ENCODE assay signal across 16 cellular contexts in genomic region chr12:22437031-22437806, GRCh38.
DNase-seq lines count a peak whose midpoint lies in the region; ATAC-seq and TF ChIP-seq lines count a peak whose summit lies in the region.
"Had no signal": no experiment of that assay in that cellular context is flagged by ENCODE, and none has a peak within 500 bp of the region (broad histone marks: within the 10 kb centered on the region; RNA-seq: fewer than 3 reads in every experiment).

No MANE protein-coding gene starts in this region.

- no peaks in the 10 kb centered on the region for H3K27me3 ChIP-seq in H7 (ENCODE audit: control insufficient read depth, insufficient read depth, low read length)
- H3K27me3 ChIP-seq: BLaER1, colonic mucosa had no signal

- no peaks in the 10 kb centered on the region for H3K36me3 ChIP-seq in H7 (replicated peaks; ENCODE audit: control insufficient read depth, insufficient read depth, low read length)
- H3K36me3 ChIP-seq: BLaER1, colonic mucosa had no signal

- H3K4me3 ChIP-seq in H7 (ENCODE audit: insufficient read depth, low read depth, low read length) (peak overlapping the region; percentile 10; the same call in 1 of the 2 replicates), epithelial cell of proximal tubule (ENCODE audit: low read depth, low read length) (peak overlapping the region; percentile 42)
- H3K4me3 ChIP-seq: BLaER1, colonic mucosa had no signal

- TF ChIP-seq CTCF in epithelial cell of proximal tubule (conservative IDR thresholded peaks at IDR 0.05; ENCODE audit: low read depth, low read length) (no peak), omental fat pad (IDR thresholded peaks at IDR 0.05) (no peak), GM20000 (IDR thresholded peaks at IDR 0.05; ENCODE audit: extremely low read depth, missing control alignments) (no peak)

- no peak for DNase-seq in H7
- peak; percentile 49 for DNase-seq in RPMI7951 (ENCODE audit: low read depth)
- DNase-seq in epithelial cell of proximal tubule (ENCODE audit: low read depth): no peak
- DNase-seq in omental fat pad (ENCODE audit: low spot score): no peak
- DNase-seq in dermis blood vessel endothelial cell: no peak
- DNase-seq in GM20000 (ENCODE audit: low spot score): no peak
- DNase-seq: activated naive CD8-positive, alpha-beta T cell treated with anti-CD3 and anti-CD28 coated beads, Interleukin-2, amount 50 U/mL, for 24 hours; colonic mucosa; EL; foreskin fibroblast; naive thymus-derived CD8-positive, alpha-beta T cell; NCI-H510A treated with DMSO at 0.1 percent for 48 hours; SK-N-SH had no signal

- ATAC-seq in omental fat pad (ENCODE audit: low FRiP score) (peak; percentile 57), HG03196 (IDR thresholded peaks at IDR 0.05; ENCODE audit: unreplicated experiment) (no peak), HG03280 (IDR thresholded peaks at IDR 0.05; ENCODE audit: unreplicated experiment) (no peak)
- ATAC-seq: activated naive CD8-positive, alpha-beta T cell treated with anti-CD3 and anti-CD28 coated beads, Interleukin-2, amount 50 U/mL, for 24 hours; naive thymus-derived CD8-positive, alpha-beta T cell had no signal
